Comparison of ENCODE assay signal across 8 cellular contexts in genomic region chr11:68798221-68798813, GRCh38. TPM values are rescaled to one million over a fixed set of nuclear protein-coding genes. Genes with fewer than 3 reads are reported as not detected.
A peak's percentile ranks its signal among the peaks of the same experiment; 100 is the strongest.
DNase-seq lines count a peak whose midpoint lies in the region; ATAC-seq and TF ChIP-seq lines count a peak whose summit lies in the region.

No MANE protein-coding gene starts in this region.

- H3K4me3 ChIP-seq in Caco-2 (ENCODE audit: low read depth, low read length) = no peak overlapping the region
- no peak overlapping the region for H3K4me3 ChIP-seq in LNCaP clone FGC (ENCODE audit: low read depth, low read length)

- no peaks in the 10 kb centered on the region for H3K9me3 Mint-ChIP-seq in Caco-2 (ENCODE audit: unreplicated experiment)

- H3K27ac Mint-ChIP-seq in Caco-2 (ENCODE audit: unreplicated experiment) = no peak overlapping the region

- no peaks in the 10 kb centered on the region for H3K4me1 ChIP-seq in Caco-2

- CTCF ChIA-PET in Caco-2 (lab: Charles Lee) = interaction anchor here (0.9 to 1.5 kb wide), 4 partner anchors 10 to 166 kb away, joined by 3 to 4 read pairs (median 4); no protein-coding TSS in a partner anchor

- H3K9me3 ChIP-seq in Caco-2 = no peaks in the 10 kb centered on the region

- POLR2A ChIA-PET in Caco-2 (lab: Charles Lee) = no interaction called here

- no peaks in the 10 kb centered on the region for H3K27me3 Mint-ChIP-seq in Caco-2 (ENCODE audit: insufficient read depth, unreplicated experiment)

- no peaks in the 10 kb centered on the region for H3K27me3 ChIP-seq in Caco-2 (replicated peaks; ENCODE audit: control insufficient read depth, insufficient read depth, low read length)

- DNase-seq in Caco-2 (peak in 1 of 2 experiments; percentile 60), LNCaP clone FGC (ENCODE audit: low read depth) (no peak), activated T-cell treated with anti-CD3 and anti-CD28 coated beads for 48 hours (ENCODE audit: low read depth) (peak; percentile 23), glomerular visceral epithelial cell (ENCODE audit: extremely low spot score) (peak; percentile 6), ureter (ENCODE audit: low spot score) (no peak)
- DNase-seq in stimulated activated CD4-positive, alpha-beta T cell treated with anti-CD3 and anti-CD28 coated beads, Interleukin-1b, Interleukin-23, amount 100 ng/mL, for 4 hours (ENCODE audit: low read depth in 2 of 2) = peak; percentile 17 to 38

- ATAC-seq in HG03521 (IDR thresholded peaks at IDR 0.05; ENCODE audit: unreplicated experiment) (no peak), HG02588 (IDR thresholded peaks at IDR 0.05; ENCODE audit: unreplicated experiment) (no peak)

- no peaks in the 10 kb centered on the region for H3K36me3 ChIP-seq in Caco-2 (ENCODE audit: control insufficient read depth, insufficient read depth, low read length)

- no TSS peak for BruUV-seq in Caco-2 (replicated peaks; lab: Mats Ljungman, UMichigan)

- no peaks in the 10 kb centered on the region for H3K36me3 Mint-ChIP-seq in Caco-2 (ENCODE audit: insufficient read depth, unreplicated experiment)

- intact Hi-C loops in Caco-2 (cut with micrococcal nuclease; ENCODE audit: unreplicated experiment) = no loop called here

- no peak overlapping the region for H3K4me3 Mint-ChIP-seq in Caco-2 (ENCODE audit: unreplicated experiment)

- no peaks in the 10 kb centered on the region for H3K4me1 Mint-ChIP-seq in Caco-2 (ENCODE audit: low read depth, unreplicated experiment)

- TF ChIP-seq CTCF in Caco-2 (IDR thresholded peaks at IDR 0.05; ENCODE audit: insufficient read depth in 1 of 2, low read depth in 1 of 2, low read length in 1 of 2, severe bottlenecking in 1 of 2, unreplicated experiment in 1 of 2) (peak; percentile 73 to 83), LNCaP clone FGC (IDR thresholded peaks at IDR 0.05; ENCODE audit: control insufficient read depth, extremely low read depth, insufficient read depth) (peak; percentile 46)

RNA-seq across cellular contexts. Expression of gene CPT1A, which starts 43.4 kb away (rescaled TPM):
- 5.7 and 6.3 TPM in 2 replicates for total RNA-seq in Caco-2 (2022)
- total RNA-seq in ureter = 33.3 TPM

RNA-seq across cellular contexts. Expression of gene TESMIN, which starts 47.0 kb away (rescaled TPM):
- total RNA-seq in Caco-2 (2022) (22.1 and 26.2 TPM in 2 replicates), ureter (7.7 TPM)

Comparison
In these comparisons a context has a peak if more than half of its experiments do, and no peak if none do; other contexts are left out.
1. DNase-seq: peak in activated T-cell treated with anti-CD3 and anti-CD28 coated beads for 48 hours (single experiment), glomerular visceral epithelial cell (single experiment) and stimulated activated CD4-positive, alpha-beta T cell treated with anti-CD3 and anti-CD28 coated beads, Interleukin-1b, Interleukin-23, amount 100 ng/mL, for 4 hours (2 of 2); none in LNCaP clone FGC (single experiment) and ureter (single experiment).